ENCODE assay signal across 8 cellular contexts in the genomic region with DNA sequence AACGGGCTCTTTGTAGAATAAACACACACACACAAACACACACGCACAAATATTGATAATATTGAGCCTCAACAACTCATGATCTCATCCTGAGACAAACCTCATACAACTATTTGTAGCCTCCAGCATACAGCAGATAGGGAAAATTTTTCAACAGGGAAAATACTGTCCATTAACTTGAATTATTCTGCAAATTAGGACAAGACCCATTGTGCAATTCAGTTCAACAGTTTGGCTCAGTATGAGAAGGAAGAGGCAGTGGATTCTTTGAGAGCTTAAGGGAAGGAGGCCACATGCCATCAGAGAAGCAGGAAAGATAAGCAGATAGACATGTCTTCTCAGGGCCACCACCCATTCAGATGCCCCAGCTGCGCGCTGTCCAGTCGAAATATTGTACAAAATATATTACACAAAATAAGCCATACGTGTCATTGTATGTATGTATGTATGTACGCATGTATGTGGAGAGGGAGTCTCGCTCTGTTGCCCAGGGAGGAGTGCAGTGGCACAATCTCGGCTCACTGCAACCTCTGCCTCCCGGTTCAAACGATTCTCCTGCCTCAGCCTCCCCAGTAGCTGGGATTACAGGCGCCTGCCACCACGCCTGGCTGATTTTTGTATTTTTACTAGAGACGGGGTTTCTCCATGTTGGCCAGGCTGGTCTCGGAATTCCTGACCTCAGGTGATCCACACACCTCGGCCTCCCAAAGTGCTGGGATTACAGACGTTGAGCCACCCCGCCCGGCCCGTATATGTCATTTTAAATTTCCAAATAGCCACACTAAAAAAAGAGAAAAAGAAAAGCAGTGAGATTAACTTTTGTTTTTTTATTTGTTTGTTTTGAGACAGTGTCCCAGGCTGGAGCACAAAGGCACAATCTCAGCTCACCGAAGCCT. TPM values are rescaled to one million over a fixed set of nuclear protein-coding genes. Genes with fewer than 3 reads are reported as not detected.
A peak's percentile ranks its signal among the peaks of the same experiment; 100 is the strongest.
DNase-seq lines count a peak whose midpoint lies in the region; ATAC-seq and TF ChIP-seq lines count a peak whose summit lies in the region.

No MANE protein-coding gene starts in this region.

- no peaks in the 10 kb centered on the region for H3K9me3 Mint-ChIP-seq in CD8-positive, alpha-beta memory T cell

- H3K4me1 Mint-ChIP-seq in CD8-positive, alpha-beta memory T cell, result peaks cover 66 to 83% (median 81%) of the 10 kb centered on the region in 3 donors

- peaks cover 0 to 7% of the 10 kb centered on the region in 2 donors for H3K27me3 Mint-ChIP-seq in CD8-positive, alpha-beta memory T cell

- DNase-seq in CD8-positive, alpha-beta memory T cell, result no peak
- DNase-seq in NCI-H69 (lab: John Stamatoyannopoulos, UW), result peak; percentile 23
- no peak for DNase-seq in effector memory CD4-positive, alpha-beta T cell
- DNase-seq in osteoblast (ENCODE audit: insufficient read length, low spot score, missing footprints), result no peak
- DNase-seq in NCI-H128 (lab: John Stamatoyannopoulos, UW; ENCODE audit: unreplicated experiment), result no peak
- no peak for DNase-seq in stimulated activated naive CD4-positive, alpha-beta T cell treated with Interleukin-2 at 50 U/mL for 16 hours (lab: John Stamatoyannopoulos, UW)

- no peak for ATAC-seq in HG02571 (IDR thresholded peaks at IDR 0.05; ENCODE audit: unreplicated experiment)
- no peak for ATAC-seq in HG03565 (IDR thresholded peaks at IDR 0.05; ENCODE audit: unreplicated experiment)

- peaks cover 74% of the 10 kb centered on the region for H3K4me1 ChIP-seq in CD8-positive, alpha-beta memory T cell (ENCODE audit: insufficient read depth, low read length)
- peaks cover 44% of the 10 kb centered on the region for H3K4me1 ChIP-seq in effector memory CD4-positive, alpha-beta T cell (ENCODE audit: control insufficient read depth, insufficient read depth, low read length, poor library complexity, severe bottlenecking)
- peaks cover 31% of the 10 kb centered on the region for H3K4me1 ChIP-seq in osteoblast (ENCODE audit: insufficient read depth, low read length)

- POLR2A ChIA-PET in CD8-positive, alpha-beta memory T cell (lab: Charles Lee), result interaction anchor here (0.7 to 4.2 kb wide), 4 partner anchors 11 to 52 kb away, joined by 3 to 60 read pairs (median 24); partner anchors contain the start of gene TXNDC11

- H3K27ac Mint-ChIP-seq in CD8-positive, alpha-beta memory T cell, result peak overlapping the region; percentile 87 to 100 (median 94)

- CTCF ChIA-PET in CD8-positive, alpha-beta memory T cell (lab: Charles Lee), result interaction anchor here (2.4 to 5.2 kb wide), 2 partner anchors 11 to 26 kb away, joined by 8 to 92 read pairs; no protein-coding TSS in a partner anchor

- peak overlapping the region; percentile 80 to 97 (median 95) for H3K4me3 Mint-ChIP-seq in CD8-positive, alpha-beta memory T cell

- H2AFZ ChIP-seq in osteoblast (ENCODE audit: low read length), result no peak overlapping the region

- H3K79me2 ChIP-seq in osteoblast (ENCODE audit: insufficient read depth, low read length), result peaks cover 81% of the 10 kb centered on the region

- H3K36me3 ChIP-seq in CD8-positive, alpha-beta memory T cell (ENCODE audit: insufficient read depth, low read length), result no peaks in the 10 kb centered on the region
- H3K36me3 ChIP-seq in effector memory CD4-positive, alpha-beta T cell (ENCODE audit: control insufficient read depth, insufficient read depth, low read length), result no peaks in the 10 kb centered on the region
- peaks cover 15% of the 10 kb centered on the region for H3K36me3 ChIP-seq in osteoblast (ENCODE audit: insufficient read depth, low read length)

- H3K4me3 ChIP-seq in CD8-positive, alpha-beta memory T cell (ENCODE audit: low read length), result peak overlapping the region; percentile 68
- H3K4me3 ChIP-seq in effector memory CD4-positive, alpha-beta T cell (ENCODE audit: insufficient read depth, low read depth, low read length, poor library complexity, severe bottlenecking), result peak overlapping the region; percentile 94
- H3K4me3 ChIP-seq in osteoblast (ENCODE audit: insufficient read depth, low read length), result peak overlapping the region; percentile 74

- no peaks in the 10 kb centered on the region for H3K27me3 ChIP-seq in CD8-positive, alpha-beta memory T cell (ENCODE audit: insufficient read depth, low read length, poor library complexity, severe bottlenecking)
- no peaks in the 10 kb centered on the region for H3K27me3 ChIP-seq in effector memory CD4-positive, alpha-beta T cell (replicated peaks; ENCODE audit: control insufficient read depth, insufficient read depth, low read length, poor library complexity, severe bottlenecking)
- H3K27me3 ChIP-seq in osteoblast (ENCODE audit: insufficient read depth, low read length), result no peaks in the 10 kb centered on the region

- H4K20me1 ChIP-seq in osteoblast (ENCODE audit: insufficient read depth, low read length), result peaks cover 31% of the 10 kb centered on the region

- H3K4me2 ChIP-seq in osteoblast (ENCODE audit: insufficient read depth, low read length), result peak overlapping the region; percentile 92

- no peak for TF ChIP-seq CTCF in osteoblast (IDR thresholded peaks at IDR 0.05; ENCODE audit: extremely low read depth, low read depth, low read length)

- peaks cover 0 to 35% (median 4%) of the 10 kb centered on the region in 3 donors for H3K36me3 Mint-ChIP-seq in CD8-positive, alpha-beta memory T cell

- H3K27ac ChIP-seq in CD8-positive, alpha-beta memory T cell (ENCODE audit: low read depth, low read length), result peak overlapping the region; percentile 5
- H3K27ac ChIP-seq in effector memory CD4-positive, alpha-beta T cell (ENCODE audit: insufficient read depth, low read length, poor library complexity, severe bottlenecking), result peak overlapping the region; percentile 94
- peak overlapping the region; percentile 87 for H3K27ac ChIP-seq in osteoblast (ENCODE audit: low read depth, low read length)

- no peaks in the 10 kb centered on the region for H3K9me3 ChIP-seq in CD8-positive, alpha-beta memory T cell (ENCODE audit: low read length)
- H3K9me3 ChIP-seq in effector memory CD4-positive, alpha-beta T cell (ENCODE audit: control insufficient read depth, low read length), result no peaks in the 10 kb centered on the region
- no peaks in the 10 kb centered on the region for H3K9me3 ChIP-seq in osteoblast (ENCODE audit: low read depth, low read length)

RNA-seq across cellular contexts. Expression of gene ZC3H7A, which starts 1.8 kb away (rescaled TPM):
- 10 to 100 TPM; 51.9 to 54.2 TPM for total RNA-seq in CD8-positive, alpha-beta memory T cell
- 35.6 TPM for polyA plus RNA-seq in CD8-positive, alpha-beta memory T cell
- total RNA-seq in osteoblast, result 39.8 and 45.7 TPM in 2 replicates

RNA-seq across cellular contexts. Expression of gene TXNDC11, which starts 52.6 kb away (rescaled TPM):
- total RNA-seq in CD8-positive, alpha-beta memory T cell, result 10 to 100 TPM; 32.8 to 38.8 TPM
- 57.8 TPM for polyA plus RNA-seq in CD8-positive, alpha-beta memory T cell
- 26.1 and 28.3 TPM in 2 replicates for total RNA-seq in osteoblast

RNA-seq across cellular contexts. Expression of gene RSL1D1, which starts 56.1 kb away (rescaled TPM):
- 100 to 1,000 TPM; 355 to 362 TPM for total RNA-seq in CD8-positive, alpha-beta memory T cell
- 265 TPM for polyA plus RNA-seq in CD8-positive, alpha-beta memory T cell
- 113 and 126 TPM in 2 replicates for total RNA-seq in osteoblast

Comparison
In these comparisons a context has a peak if more than half of its experiments do, and no peak if none do; other contexts are left out.
1. H3K27ac ChIP-seq: peak in every context shown above with its lines; median percentile 94 in effector memory CD4-positive, alpha-beta T cell; 87 in osteoblast; 5 in CD8-positive, alpha-beta memory T cell.